Comparison of ENCODE assay signal across 8 cellular contexts in the genomic region with DNA sequence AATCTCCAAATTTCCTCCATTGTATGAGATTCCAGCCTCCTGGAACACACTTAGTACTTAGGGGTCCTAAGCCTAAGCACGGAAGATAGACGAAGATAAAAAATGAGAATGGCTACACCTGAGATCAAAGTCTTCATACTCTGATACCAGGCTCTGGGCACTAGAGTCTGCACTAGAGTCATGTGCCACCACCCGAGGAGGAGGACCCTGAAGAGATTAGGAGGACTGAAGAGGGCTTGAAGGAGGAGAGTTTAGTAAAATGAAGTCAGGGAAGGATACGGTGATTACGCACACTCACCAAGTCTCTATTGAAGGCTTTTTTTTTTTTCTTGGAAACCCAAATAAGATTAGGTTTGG. TPM values are rescaled to one million over a fixed set of nuclear protein-coding genes. Genes with fewer than 3 reads are reported as not detected.
A peak's percentile ranks its signal among the peaks of the same experiment; 100 is the strongest.
DNase-seq lines count a peak whose midpoint lies in the region; ATAC-seq and TF ChIP-seq lines count a peak whose summit lies in the region.

No MANE protein-coding gene starts in this region.

- no peak overlapping the region for H4K12ac ChIP-seq in trophoblast cell (ENCODE audit: low read depth, low read length)

- H3K79me2 ChIP-seq in DND-41 (ENCODE audit: insufficient read depth, low read length) = 0 out of 2 replicates have a peak, but pooled peaks cover 4% of the 10 kb centered on the region
- no peaks in the 10 kb centered on the region for H3K79me2 ChIP-seq in OCI-LY7 (ENCODE audit: insufficient read depth, low read depth, low read length)
- no peaks in the 10 kb centered on the region for H3K79me2 ChIP-seq in trophoblast cell (ENCODE audit: control insufficient read depth, insufficient read depth, low read length, poor library complexity)

- no peak overlapping the region for H3K23ac ChIP-seq in trophoblast cell (ENCODE audit: low read length)

- H3K4me1 ChIP-seq in DND-41 (ENCODE audit: insufficient read depth, low read length) = peaks cover 26% of the 10 kb centered on the region
- peaks cover 43% of the 10 kb centered on the region for H3K4me1 ChIP-seq in OCI-LY7 (ENCODE audit: insufficient read depth, low read length, poor library complexity, severe bottlenecking)
- peaks cover 3 to 7% of the 10 kb centered on the region in 2 experiments for H3K4me1 ChIP-seq in trophoblast cell (ENCODE audit: control insufficient read depth in 1 of 2, insufficient read depth in 2 of 2, low read length in 2 of 2)

- H3K4me2 ChIP-seq in DND-41 (ENCODE audit: insufficient read depth, low read length) (peak overlapping the region; percentile 89), OCI-LY7 (ENCODE audit: low read length) (peak overlapping the region; percentile 98), trophoblast cell (ENCODE audit: low read length) (peak overlapping the region; percentile 70)

- peak overlapping the region; percentile 12 for H4K91ac ChIP-seq in trophoblast cell (ENCODE audit: low read depth, low read length)

- H3K27ac ChIP-seq in DND-41 (ENCODE audit: low read length) (peak overlapping the region; percentile 88), OCI-LY7 (ENCODE audit: low read depth, low read length, poor library complexity, severe bottlenecking) (peak overlapping the region; percentile 83), trophoblast cell (ENCODE audit: low read depth, low read length) (no peak overlapping the region)

- ATAC-seq in DND-41 (ENCODE audit: insufficient read depth, low read depth) = peak; percentile 7; the same call in 2 of the 3 replicates
- ATAC-seq in HG03520 (IDR thresholded peaks at IDR 0.05; ENCODE audit: unreplicated experiment) = no peak
- ATAC-seq in HG02885 (IDR thresholded peaks at IDR 0.05; ENCODE audit: poor library complexity, unreplicated experiment) = no peak

- CTCF ChIA-PET in OCI-LY7 (lab: Charles Lee; ENCODE audit: unreplicated experiment) = interaction anchor here (3.1 kb wide), 1 partner anchor 13 kb away, joined by 12 read pairs; no protein-coding TSS in a partner anchor

- H2BK120ac ChIP-seq in trophoblast cell (ENCODE audit: insufficient read depth, low read length, poor library complexity) = no peak overlapping the region

- no peaks in the 10 kb centered on the region for H3K27me3 ChIP-seq in DND-41 (ENCODE audit: insufficient read depth, low read length, poor library complexity)
- H3K27me3 ChIP-seq in trophoblast cell (ENCODE audit: insufficient read depth, low read length) = no peaks in the 10 kb centered on the region

- POLR2A ChIA-PET in OCI-LY7 (lab: Charles Lee) = interaction anchor here (0.6 to 1.0 kb wide), 3 partner anchors 11 to 111 kb away, joined by 3 to 4 read pairs (median 4); no protein-coding TSS in a partner anchor

- H3K9ac ChIP-seq in DND-41 (ENCODE audit: low read depth, low read length) (peak overlapping the region; percentile 65), trophoblast cell (ENCODE audit: low read length) (no peak overlapping the region)

- H3K9me3 ChIP-seq in DND-41 (ENCODE audit: insufficient read depth, low read length, severe bottlenecking) = no peaks in the 10 kb centered on the region
- H3K9me3 ChIP-seq in OCI-LY7 (ENCODE audit: low read length) = no peaks in the 10 kb centered on the region
- H3K9me3 ChIP-seq in trophoblast cell (ENCODE audit: insufficient read depth, low read depth, low read length) = no peaks in the 10 kb centered on the region

- H3K18ac ChIP-seq in trophoblast cell (ENCODE audit: low read length) = no peak overlapping the region

- H3K4me3 ChIP-seq in DND-41 (ENCODE audit: low read depth in 1 of 2, low read length in 2 of 2) = peak overlapping the region; percentile 5 to 67; a peak in 3 of 4 replicates
- peak overlapping the region; percentile 71 for H3K4me3 ChIP-seq in OCI-LY7 (ENCODE audit: low read depth, low read length, poor library complexity, severe bottlenecking)
- H3K4me3 ChIP-seq in epithelial cell of esophagus (ENCODE audit: low read length) = peak overlapping the region; percentile 69
- H3K4me3 ChIP-seq in trophoblast cell (ENCODE audit: low read depth, low read length) = no peak overlapping the region

- WGBS in trophoblast cell (ENCODE audit: extremely low coverage, insufficient coverage, insufficient read length) = no CpG with 5 or more reads among the region's 5 CpGs

- H2AK5ac ChIP-seq in trophoblast cell (ENCODE audit: low read length) = no peak overlapping the region

- no peak overlapping the region for H2BK5ac ChIP-seq in trophoblast cell (ENCODE audit: low read depth, low read length, poor library complexity)

- no peak overlapping the region for H3K14ac ChIP-seq in trophoblast cell (ENCODE audit: low read length)

- H2AFZ ChIP-seq in DND-41 (ENCODE audit: low read depth, low read length) = peak overlapping the region; percentile 81
- peak overlapping the region; percentile 75 for H2AFZ ChIP-seq in OCI-LY7 (ENCODE audit: low read length)
- no peak overlapping the region for H2AFZ ChIP-seq in trophoblast cell (ENCODE audit: insufficient read depth, low read length, poor library complexity)

- intact Hi-C loops in OCI-LY7 (cut with micrococcal nuclease; ENCODE audit: unreplicated experiment) = loop anchor here (10.0 kb wide), 1 partner anchor 210 kb away; a partner anchor contains a TSS

- H3K79me1 ChIP-seq in trophoblast cell (ENCODE audit: low read length) = peaks cover 9% of the 10 kb centered on the region

- H4K20me1 ChIP-seq in DND-41 (ENCODE audit: insufficient read depth, low read length) = 0 out of 2 replicates have a peak, but pooled peaks cover 3% of the 10 kb centered on the region
- no peaks in the 10 kb centered on the region for H4K20me1 ChIP-seq in OCI-LY7 (ENCODE audit: insufficient read depth, low read length)

- H4K8ac ChIP-seq in trophoblast cell (ENCODE audit: low read depth, low read length) = peak overlapping the region; percentile 15

- DNase-seq in DND-41 = peak; percentile 41
- DNase-seq in OCI-LY7 (ENCODE audit: low spot score) = peak; percentile 44
- no peak for DNase-seq in epithelial cell of esophagus (ENCODE audit: low read depth)
- no peak for DNase-seq in trophoblast cell
- DNase-seq in NCI-H1436 (lab: John Stamatoyannopoulos, UW) = no peak
- no peak for DNase-seq in SKM-1 treated with dmso at 0.1 percent for 144 hours (lab: John Stamatoyannopoulos, UW; ENCODE audit: unreplicated experiment)

- H3K4ac ChIP-seq in trophoblast cell (ENCODE audit: low read depth, low read length) = no peak overlapping the region

- H3K9me2 ChIP-seq in OCI-LY7 (ENCODE audit: insufficient read depth, low read length) = no peaks in the 10 kb centered on the region

- TF ChIP-seq CTCF in DND-41 (IDR thresholded peaks at IDR 0.05; ENCODE audit: borderline replicate concordance, extremely low read depth, low read length, poor library complexity, severe bottlenecking) (peak; percentile 36), OCI-LY7 (conservative IDR thresholded peaks at IDR 0.05; ENCODE audit: low read length) (0 out of 2 replicates have a peak, but pooled peaks have one; percentile 21), epithelial cell of esophagus (IDR thresholded peaks at IDR 0.05; ENCODE audit: insufficient read depth, low read depth, low read length, missing control alignments) (no peak)

- BruUV-seq in OCI-LY7 (replicated peaks; lab: Mats Ljungman, UMichigan) = no TSS peak

- H2BK12ac ChIP-seq in trophoblast cell (ENCODE audit: low read length) = no peak overlapping the region

- H3K36me3 ChIP-seq in DND-41 (ENCODE audit: insufficient read depth, low read length) (no peaks in the 10 kb centered on the region), OCI-LY7 (ENCODE audit: insufficient read depth, low read length) (peaks cover 6% of the 10 kb centered on the region; the same call in 1 of the 2 replicates), trophoblast cell (ENCODE audit: control insufficient read depth in 1 of 2, insufficient read depth in 2 of 2, low read length in 2 of 2) (no peaks in the 10 kb centered on the region)

RNA-seq across cellular contexts. Expression of a gene that starts 0.6 kb away (rescaled TPM):
- total RNA-seq in OCI-LY7 (2014; rRNA removed; shearing (Covaris generic)) = 12.0 and 12.4 TPM in 2 replicates
- 9.4 and 10.8 TPM in 2 replicates for total RNA-seq in OCI-LY7 (2022)
- polyA plus RNA-seq in trophoblast cell (2013) = 4.6 and 5.4 TPM in 2 replicates

RNA-seq across cellular contexts. Expression of a gene that starts 9.6 kb away (rescaled TPM):
- total RNA-seq in OCI-LY7 (2014; rRNA removed; shearing (Covaris generic)) = 4.4 and 4.6 TPM in 2 replicates
- total RNA-seq in OCI-LY7 (2022) = 4.6 and 5.9 TPM in 2 replicates
- polyA plus RNA-seq in trophoblast cell (2013) = 2.4 and 2.7 TPM in 2 replicates

RNA-seq across cellular contexts. Expression of a gene that starts 14.7 kb away (rescaled TPM):
- total RNA-seq in OCI-LY7 (2014; rRNA removed; shearing (Covaris generic)) = 1,014 and 1,052 TPM in 2 replicates
- total RNA-seq in OCI-LY7 (2022) = 727 and 819 TPM in 2 replicates
- polyA plus RNA-seq in trophoblast cell (2013) = 0.15 and 0.35 TPM in 2 replicates

RNA-seq across cellular contexts. Expression of a gene that starts 21.4 kb away (rescaled TPM):
- total RNA-seq in OCI-LY7 (2014; rRNA removed; shearing (Covaris generic)) = 14.6 and 20.3 TPM in 2 replicates
- total RNA-seq in OCI-LY7 (2022) = 63.1 and 67.9 TPM in 2 replicates
- 0.18 and 0.31 TPM in 2 replicates for polyA plus RNA-seq in trophoblast cell (2013)

RNA-seq across cellular contexts. Expression of a gene that starts 34.9 kb away (rescaled TPM):
- total RNA-seq in OCI-LY7 (2014; rRNA removed; shearing (Covaris generic)) = 1.2 and 2.5 TPM in 2 replicates
- total RNA-seq in OCI-LY7 (2022) = 7.1 and 12.6 TPM in 2 replicates
- polyA plus RNA-seq in trophoblast cell (2013) = 8.8 and 10.8 TPM in 2 replicates

Comparison
In these comparisons a context has a peak if more than half of its experiments do, and no peak if none do; other contexts are left out.
1. DNase-seq: peak in DND-41 (single experiment) and OCI-LY7 (single experiment); none in epithelial cell of esophagus (single experiment), trophoblast cell (0 of 2), NCI-H1436 (single experiment) and SKM-1 treated with dmso at 0.1 percent for 144 hours (single experiment).
2. Peak in every context shown above with its lines, with median percentiles within 50 percentile points of each other: H3K4me2 ChIP-seq.